24 cellular contexts compared by ENCODE assay signal in genomic region chr15:71957026-71957425, GRCh38.
"Had no signal": no experiment of that assay in that cellular context is flagged by ENCODE, and none has a peak within 500 bp of the region (broad histone marks: within the 10 kb centered on the region; RNA-seq: fewer than 3 reads in every experiment).

No MANE protein-coding gene starts in this region.

- H3K9me3 ChIP-seq: mucosa of descending colon, neutrophil, prostate gland, right atrium auricular region, spleen, thoracic aorta, tibial nerve, upper lobe of right lung, uterus had no signal

- H3K36me3 ChIP-seq: neutrophil, prostate gland, right atrium auricular region, thoracic aorta, uterus had no signal

- ATAC-seq: left lobe of liver; mucosa of descending colon; natural killer cell treated with Interleukin-12 subunit alpha and Interleukin-12 subunit beta and Interleukin-15 and Interleukin-18, amount 100 ng/mL, for 72 hours; sciatic nerve; stimulated activated memory B cell treated with anti-CD40 and anti-IgM and Interleukin-4, amounts not matched to agents 10 μg/mL and 1 μg/mL and 100 μg/mL, for 72 hours; stimulated activated naive CD8-positive, alpha-beta T cell treated with anti-CD3 and anti-CD28 coated beads, Interleukin-15, Interleukin-2, amounts not matched to agents 100 U/mL and 50 U/mL, for 24 hours; upper lobe of right lung had no signal

- H3K27ac ChIP-seq: dorsolateral prefrontal cortex, neutrophil, prostate gland, right atrium auricular region, skin epidermis, spleen, thoracic aorta, tibial nerve, upper lobe of right lung, uterus had no signal

- H3K4me1 ChIP-seq: prostate gland, right atrium auricular region, spleen, tibial nerve, upper lobe of right lung, uterus had no signal

- DNase-seq: cerebellar nuclear complex; dorsolateral prefrontal cortex; effector CD4-positive, alpha-beta T cell; head of caudate nucleus; kidney; mucosa of descending colon; naive B cell; spleen; stimulated activated CD4-positive, alpha-beta T cell treated with anti-CD3 and anti-CD28 coated beads, Interleukin-4, amount 100 ng/mL, for 4 hours; stimulated activated naive CD8-positive, alpha-beta T cell treated with anti-CD3 and anti-CD28 coated beads, Interleukin-15, Interleukin-2, amounts not matched to agents 100 U/mL and 50 U/mL, for 24 hours; substantia nigra; upper lobe of right lung; uterus had no signal

- H3K27me3 ChIP-seq: dorsolateral prefrontal cortex, neutrophil, right atrium auricular region, spleen, tibial nerve, upper lobe of right lung, uterus had no signal

- H3K4me3 ChIP-seq: dorsolateral prefrontal cortex, lung, mucosa of descending colon, prostate gland, right atrium auricular region, skin epidermis, spleen, thoracic aorta, tibial nerve, upper lobe of right lung, uterus had no signal
